In the genomic region with DNA sequence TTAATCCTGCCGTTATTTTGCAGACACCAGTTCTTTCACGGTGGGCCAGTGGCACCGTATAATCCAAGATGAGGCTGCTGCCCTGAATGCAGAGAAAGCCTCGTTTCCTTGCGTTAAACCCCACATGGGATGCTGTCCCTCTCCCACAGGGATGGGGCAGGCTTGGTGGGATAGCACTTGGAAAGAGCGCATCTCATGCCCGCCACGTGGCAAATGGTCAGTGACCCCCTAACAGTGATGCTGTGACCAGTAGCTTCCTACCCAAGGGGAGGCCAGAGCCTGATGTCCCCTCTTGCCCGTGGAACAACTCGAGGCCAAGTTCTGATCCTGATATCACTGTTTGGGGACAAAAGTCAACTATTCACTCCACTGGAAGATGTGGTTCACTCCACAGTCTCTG, we compare ENCODE assay signal across 1 cellular context.
TF ChIP-seq lines count a peak whose summit lies in the region.

No MANE protein-coding gene starts in this region.

TF ChIP-seq in IMR-90, 13 proteins besides CTCF, POLR2A, EP300 and RAD21:
- no peak for TF ChIP-seq MAFK (IDR thresholded peaks at IDR 0.05; ENCODE audit: low read depth, low read length)
- TF ChIP-seq ELK1 (IDR thresholded peaks at IDR 0.05; ENCODE audit: borderline replicate concordance, low read depth, low read length): no peak
- no peak for TF ChIP-seq MAZ (IDR thresholded peaks at IDR 0.05; ENCODE audit: borderline replicate concordance, low read depth, low read length)
- no peak for TF ChIP-seq SMC3 (IDR thresholded peaks at IDR 0.05; ENCODE audit: low read depth, low read length)
- TF ChIP-seq CEBPB (IDR thresholded peaks at IDR 0.05; ENCODE audit: low read depth, low read length): no peak
- no peak for TF ChIP-seq RCOR1 (IDR thresholded peaks at IDR 0.05; ENCODE audit: insufficient replicate concordance, low read length)
- TF ChIP-seq, protein P1, sequence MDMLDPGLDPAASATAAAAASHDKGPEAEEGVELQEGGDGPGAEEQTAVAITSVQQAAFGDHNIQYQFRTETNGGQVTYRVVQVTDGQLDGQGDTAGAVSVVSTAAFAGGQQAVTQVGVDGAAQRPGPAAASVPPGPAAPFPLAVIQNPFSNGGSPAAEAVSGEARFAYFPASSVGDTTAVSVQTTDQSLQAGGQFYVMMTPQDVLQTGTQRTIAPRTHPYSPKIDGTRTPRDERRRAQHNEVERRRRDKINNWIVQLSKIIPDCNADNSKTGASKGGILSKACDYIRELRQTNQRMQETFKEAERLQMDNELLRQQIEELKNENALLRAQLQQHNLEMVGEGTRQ (IDR thresholded peaks at IDR 0.05; ENCODE audit: low read depth, low read length): no peak
- no peak for TF ChIP-seq MXI1 (IDR thresholded peaks at IDR 0.05; ENCODE audit: borderline replicate concordance, low read depth, low read length)
- TF ChIP-seq BHLHE40 (IDR thresholded peaks at IDR 0.05; ENCODE audit: low read depth, low read length): no peak
- TF ChIP-seq CHD1 (IDR thresholded peaks at IDR 0.05; ENCODE audit: low read depth, low read length): no peak
- no peak for TF ChIP-seq RFX5 (IDR thresholded peaks at IDR 0.05; ENCODE audit: low read depth, low read length)
- no peak for TF ChIP-seq FOS (IDR thresholded peaks at IDR 0.05; ENCODE audit: low read depth, low read length)
- no peak for TF ChIP-seq NFE2L2 (IDR thresholded peaks at IDR 0.05; ENCODE audit: low read depth, low read length)
